Comparison of ENCODE assay signal across 8 cellular contexts in the genomic region with DNA sequence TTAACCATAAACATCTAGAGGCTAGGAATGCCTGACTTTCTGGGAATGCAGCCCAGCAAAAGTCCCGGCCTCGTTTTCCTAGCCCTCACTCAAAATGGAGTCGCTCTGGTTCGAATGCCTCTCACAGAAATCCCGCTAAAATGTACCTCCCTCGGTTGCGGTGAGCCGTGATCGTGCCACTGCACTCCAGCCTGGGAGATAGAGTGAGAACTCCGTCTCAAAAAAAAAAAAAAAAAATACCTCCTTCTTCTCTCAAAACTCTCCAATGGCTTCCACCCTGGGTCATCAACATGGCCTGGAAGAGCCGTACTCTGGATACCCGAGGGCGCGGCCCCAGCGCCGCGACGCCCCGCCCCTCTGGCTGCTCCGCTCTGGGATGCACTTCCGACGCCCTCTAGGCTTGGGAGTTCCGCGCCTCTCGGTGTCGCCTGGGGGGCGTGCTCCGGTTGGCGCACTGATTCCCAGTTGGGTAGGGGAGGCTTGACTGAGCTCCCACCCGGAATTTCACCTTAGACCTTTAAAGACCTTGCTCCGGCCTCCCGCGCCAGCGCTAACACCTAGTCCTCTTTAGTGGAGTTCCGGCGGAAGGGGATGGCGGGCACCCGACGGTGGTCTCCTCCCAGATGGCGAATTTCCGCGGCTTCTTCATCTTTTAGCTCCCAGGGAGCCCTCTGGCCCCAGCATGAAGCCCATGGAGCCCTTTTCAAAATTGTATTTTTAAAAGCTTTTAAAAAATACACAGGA. TPM values are rescaled to one million over a fixed set of nuclear protein-coding genes. Genes with fewer than 3 reads are reported as not detected.
DNase-seq lines count a peak whose midpoint lies in the region; ATAC-seq and TF ChIP-seq lines count a peak whose summit lies in the region.

No MANE protein-coding gene starts in this region.

- intact Hi-C loops in thyroid gland (cut with DNase I) = no loop called here

- no peak for TF ChIP-seq CTCF in thyroid gland (IDR thresholded peaks at IDR 0.05)

- H3K4me3 ChIP-seq in endocrine pancreas (ENCODE audit: control insufficient read depth, insufficient read depth, low read length) (peak overlapping the region; percentile 23), thyroid gland (replicated peaks in 1 of 3) (peak overlapping the region in 2 of 3 donors; percentile 9 to 31)

- H3K36me3 ChIP-seq in endocrine pancreas (ENCODE audit: control insufficient read depth, insufficient read depth, low read length) (no peaks in the 10 kb centered on the region), thyroid gland (peaks cover 3 to 5% of the 10 kb centered on the region in 2 donors)

- TF ChIP-seq POLR2A in thyroid gland (IDR thresholded peaks at IDR 0.05) = no peak

- H3K27me3 ChIP-seq in endocrine pancreas (ENCODE audit: control insufficient read depth, insufficient read depth, low read length) (no peaks in the 10 kb centered on the region), thyroid gland (no peaks in the 10 kb centered on the region)

- peak; percentile 22 to 39 for ATAC-seq in activated CD4-positive, CD25-positive, alpha-beta regulatory T cell treated with anti-CD3 and anti-CD28 coated beads, Interleukin-2, amount 50 U/mL, for 24 hours
- no peak for ATAC-seq in GM19351 (IDR thresholded peaks at IDR 0.05; ENCODE audit: unreplicated experiment)

- no peak overlapping the region for H3K9ac ChIP-seq in endocrine pancreas (ENCODE audit: control insufficient read depth, insufficient read depth, low read length)

- H3K27ac ChIP-seq in thyroid gland = no peak overlapping the region

- 11 to 14% methylated on average over 30 to 42 of the region's 42 CpGs for WGBS in thyroid gland, 2 donors

- peak; percentile 50 to 80 for DNase-seq in NCI-H2081 (lab: John Stamatoyannopoulos, UW)
- DNase-seq in NCI-H2081 treated with DMSO at 0.1 percent for 48 hours (lab: John Stamatoyannopoulos, UW) = no peak
- peak; percentile 70 for DNase-seq in NCI-H2029 (lab: John Stamatoyannopoulos, UW)
- DNase-seq in mucosa of gallbladder (ENCODE audit: low spot score) = peak; percentile 34
- DNase-seq in thyroid gland = peak; percentile 48 to 51

- H3K9me3 ChIP-seq in endocrine pancreas (ENCODE audit: control insufficient read depth, low read length) (no peaks in the 10 kb centered on the region), thyroid gland (no peaks in the 10 kb centered on the region)

- H3K4me1 ChIP-seq in endocrine pancreas (ENCODE audit: control insufficient read depth, insufficient read depth, low read length) = no peaks in the 10 kb centered on the region
- peaks cover 3 to 4% of the 10 kb centered on the region in 2 donors for H3K4me1 ChIP-seq in thyroid gland

RNA-seq across cellular contexts. Expression of gene HMGN4, which starts 12.3 kb away (rescaled TPM):
- total RNA-seq in mucosa of gallbladder (55.8 TPM), thyroid gland (10 to 100 TPM; 54.6 to 68.4 (median 63.8) TPM)

RNA-seq across cellular contexts. Expression of gene ABT1, which starts 46.3 kb away (rescaled TPM):
- 11.6 TPM for total RNA-seq in mucosa of gallbladder
- 10 to 100 TPM; 11.9 to 17.6 (median 15.0) TPM for total RNA-seq in thyroid gland

RNA-seq across cellular contexts. Expression of gene BTN1A1, which starts 50.3 kb away (rescaled TPM):
- not detected for total RNA-seq in mucosa of gallbladder
- total RNA-seq in thyroid gland = not detected
